ENCODE assay signal across 20 cellular contexts in the genomic region with DNA sequence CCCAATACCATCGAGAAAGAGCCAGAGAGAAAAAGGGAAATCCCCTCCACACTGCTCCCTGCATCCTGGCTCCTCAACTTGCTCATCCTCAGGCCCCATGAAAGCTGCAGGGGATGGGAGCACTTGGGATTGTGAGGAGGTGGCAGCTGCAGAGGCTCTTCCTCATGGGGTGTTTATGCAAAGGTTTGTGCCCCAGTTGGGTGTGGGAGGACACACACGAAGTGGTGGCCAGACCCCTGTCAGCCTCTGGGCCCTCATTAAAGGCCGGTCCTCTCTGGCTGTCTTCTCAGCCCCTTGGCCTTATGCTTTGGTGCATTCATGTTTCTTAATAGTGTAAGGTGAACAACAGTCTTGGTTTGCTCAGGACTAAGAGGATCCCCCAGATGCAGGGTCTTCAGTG.
A peak's percentile ranks its signal among the peaks of the same experiment; 100 is the strongest.
DNase-seq lines count a peak whose midpoint lies in the region; ATAC-seq and TF ChIP-seq lines count a peak whose summit lies in the region.
"Had no signal": no experiment of that assay in that cellular context is flagged by ENCODE, and none has a peak within 500 bp of the region (broad histone marks: within the 10 kb centered on the region; RNA-seq: fewer than 3 reads in every experiment).

No MANE protein-coding gene starts in this region.

- no peaks in the 10 kb centered on the region for H3K27me3 Mint-ChIP-seq in MCF 10A (ENCODE audit: insufficient read depth, unreplicated experiment)
- peaks cover 13% of the 10 kb centered on the region for H3K27me3 Mint-ChIP-seq in chondrocyte (ENCODE audit: low read depth)
- no peaks in the 10 kb centered on the region for H3K27me3 Mint-ChIP-seq in activated T-helper 17 cell treated with anti-CD3 and anti-CD28 coated beads, Interleukin-2, amount 50 U/mL, for 72 hours
- H3K27me3 Mint-ChIP-seq in CD4-positive, alpha-beta T cell: no peaks in the 10 kb centered on the region
- H3K27me3 Mint-ChIP-seq: CD4-positive, alpha-beta memory T cell had no signal

- H3K9me3 ChIP-seq in breast epithelium (peaks cover 4 to 8% of the 10 kb centered on the region in 2 donors), upper lobe of right lung (no peaks in the 10 kb centered on the region)
- no peaks in the 10 kb centered on the region for H3K9me3 ChIP-seq in CD4-positive, alpha-beta T cell (ENCODE audit: control insufficient read depth, low read length)

- TF ChIP-seq CTCF in MCF 10A (IDR thresholded peaks at IDR 0.05; ENCODE audit: unreplicated experiment) (no peak), breast epithelium (IDR thresholded peaks at IDR 0.05) (no peak), chondrocyte (IDR thresholded peaks at IDR 0.05) (no peak), upper lobe of right lung (IDR thresholded peaks at IDR 0.05) (no peak)
- TF ChIP-seq CTCF in CD4-positive, alpha-beta T cell (IDR thresholded peaks at IDR 0.05): no peak

- POLR2A ChIA-PET in MCF 10A (lab: Yijun Ruan, JAX): interaction anchor here (2.2 kb wide), 1 partner anchor 21 kb away, joined by 11 read pairs; no protein-coding TSS in a partner anchor
- POLR2A ChIA-PET in CD4-positive, alpha-beta T cell (lab: Charles Lee): no interaction called here

- H3K36me3 ChIP-seq in breast epithelium (no peaks in the 10 kb centered on the region), upper lobe of right lung (no peaks in the 10 kb centered on the region)
- H3K36me3 ChIP-seq: MG63 had no signal

- no peaks in the 10 kb centered on the region for H3K27me3 ChIP-seq in breast epithelium
- H3K27me3 ChIP-seq in upper lobe of right lung: no peaks in the 10 kb centered on the region
- H3K27me3 ChIP-seq in CD4-positive, alpha-beta T cell (ENCODE audit: control insufficient read depth, insufficient read depth, low read length): no peaks in the 10 kb centered on the region
- H3K27me3 ChIP-seq: MG63 had no signal

- no peak overlapping the region for H3K4me3 Mint-ChIP-seq in MCF 10A (ENCODE audit: unreplicated experiment)
- H3K4me3 Mint-ChIP-seq in chondrocyte (ENCODE audit: unreplicated experiment): no peak overlapping the region
- H3K4me3 Mint-ChIP-seq in activated T-helper 17 cell treated with anti-CD3 and anti-CD28 coated beads, Interleukin-2, amount 50 U/mL, for 72 hours: no peak overlapping the region
- no peak overlapping the region for H3K4me3 Mint-ChIP-seq in CD4-positive, alpha-beta T cell
- H3K4me3 Mint-ChIP-seq: CD4-positive, alpha-beta memory T cell; GM23338; H9 had no signal

- H3K27ac ChIP-seq in breast epithelium: no peak overlapping the region
- H3K27ac ChIP-seq in upper lobe of right lung: no peak overlapping the region
- H3K27ac ChIP-seq in CD4-positive, alpha-beta T cell (ENCODE audit: low read depth, low read length): no peak overlapping the region

- CTCF ChIA-PET in MCF 10A (lab: Yijun Ruan, JAX): interaction anchor here (1.0 kb wide), 2 partner anchors 11 to 38 kb away, joined by 3 read pairs; no protein-coding TSS in a partner anchor
- CTCF ChIA-PET in CD4-positive, alpha-beta T cell (lab: Charles Lee): no interaction called here

- intact Hi-C loops in MCF 10A (cut with micrococcal nuclease) (no loop called here), breast epithelium (cut with DNase I; ENCODE audit: low total_unique reads) (no loop called here), upper lobe of right lung (cut with DNase I) (no loop called here)
- intact Hi-C loops in CD4-positive, alpha-beta T cell (cut with DNase I, micrococcal nuclease): no loop called here

- ATAC-seq in upper lobe of right lung: no peak
- ATAC-seq in GM21423 (IDR thresholded peaks at IDR 0.05; ENCODE audit: unreplicated experiment): no peak
- no peak for ATAC-seq in activated T-helper 17 cell treated with anti-CD3 and anti-CD28 coated beads, Interleukin-2, amount 50 U/mL, for 72 hours (replicated peaks)
- ATAC-seq in CD4-positive, alpha-beta T cell (ENCODE audit: poor library complexity): no peak
- ATAC-seq: GM23338 had no signal

- DNase-seq in MCF 10A (ENCODE audit: unreplicated experiment) (peak; percentile 17), breast epithelium (ENCODE audit: low spot score in 2 of 2) (no peak), chondrocyte (ENCODE audit: low spot score) (peak; percentile 22), mesenteric fat pad (ENCODE audit: low spot score) (peak; percentile 53), upper lobe of right lung (peak; percentile 25)
- no peak for DNase-seq in CD4-positive, alpha-beta T cell
- DNase-seq: CD4-positive, alpha-beta memory T cell; COR-L47; H9; KBM-7; NCI-H1417 treated with DMSO at 0.1 percent for 48 hours; NCI-H1694 treated with DMSO at 0.1 percent for 48 hours; NCI-H2081; NCI-H2227 treated with DMSO at 0.1 percent for 48 hours; NCI-H526 treated with DMSO at 0.1 percent for 48 hours; SHP77 treated with DMSO at 0.1 percent for 48 hours had no signal

- H3K36me3 Mint-ChIP-seq in MCF 10A (ENCODE audit: insufficient read depth, unreplicated experiment) (no peaks in the 10 kb centered on the region), chondrocyte (ENCODE audit: low read depth) (peaks cover 2% of the 10 kb centered on the region)
- H3K36me3 Mint-ChIP-seq in activated T-helper 17 cell treated with anti-CD3 and anti-CD28 coated beads, Interleukin-2, amount 50 U/mL, for 72 hours (ENCODE audit: low read depth): no peaks in the 10 kb centered on the region
- no peaks in the 10 kb centered on the region for H3K36me3 Mint-ChIP-seq in CD4-positive, alpha-beta T cell (ENCODE audit: low read depth)
- H3K36me3 Mint-ChIP-seq: CD4-positive, alpha-beta memory T cell had no signal

- no peak overlapping the region for H3K27ac Mint-ChIP-seq in MCF 10A (ENCODE audit: low read depth, unreplicated experiment)
- H3K27ac Mint-ChIP-seq in chondrocyte (ENCODE audit: unreplicated experiment): no peak overlapping the region
- no peak overlapping the region for H3K27ac Mint-ChIP-seq in activated T-helper 17 cell treated with anti-CD3 and anti-CD28 coated beads, Interleukin-2, amount 50 U/mL, for 72 hours
- no peak overlapping the region for H3K27ac Mint-ChIP-seq in CD4-positive, alpha-beta T cell
- H3K27ac Mint-ChIP-seq: CD4-positive, alpha-beta memory T cell; GM23338; H9 had no signal

- BruUV-seq in MCF 10A (replicated peaks; lab: Mats Ljungman, UMichigan): no TSS peak

- no peak for TF ChIP-seq POLR2A in breast epithelium (IDR thresholded peaks at IDR 0.05)

- H3K4me3 ChIP-seq in breast epithelium (no peak overlapping the region), upper lobe of right lung (no peak overlapping the region)
- H3K4me3 ChIP-seq: GM23338, MG63 had no signal

- H3K9me3 Mint-ChIP-seq in MCF 10A (ENCODE audit: unreplicated experiment) (no peaks in the 10 kb centered on the region), chondrocyte (ENCODE audit: low read depth) (no peaks in the 10 kb centered on the region)
- no peaks in the 10 kb centered on the region for H3K9me3 Mint-ChIP-seq in activated T-helper 17 cell treated with anti-CD3 and anti-CD28 coated beads, Interleukin-2, amount 50 U/mL, for 72 hours
- H3K9me3 Mint-ChIP-seq in CD4-positive, alpha-beta T cell: no peaks in the 10 kb centered on the region
- H3K9me3 Mint-ChIP-seq: H9 had no signal

- H3K4me1 ChIP-seq in breast epithelium (no peaks in the 10 kb centered on the region), upper lobe of right lung (no peaks in the 10 kb centered on the region)

- H3K4me1 Mint-ChIP-seq in MCF 10A (ENCODE audit: insufficient read depth, unreplicated experiment) (peaks cover 12% of the 10 kb centered on the region), chondrocyte (ENCODE audit: low read depth) (peaks cover 7% of the 10 kb centered on the region)
- no peaks in the 10 kb centered on the region for H3K4me1 Mint-ChIP-seq in activated T-helper 17 cell treated with anti-CD3 and anti-CD28 coated beads, Interleukin-2, amount 50 U/mL, for 72 hours
- peaks cover 6% of the 10 kb centered on the region for H3K4me1 Mint-ChIP-seq in CD4-positive, alpha-beta T cell (ENCODE audit: low read depth)
- H3K4me1 Mint-ChIP-seq: GM23338, H9 had no signal

Comparison
In these comparisons a context has a peak if more than half of its experiments do, and no peak if none do; other contexts are left out.
1. DNase-seq: peak in MCF 10A (single experiment), chondrocyte (single experiment), mesenteric fat pad (single experiment) and upper lobe of right lung (single experiment); none in breast epithelium (0 of 2) and CD4-positive, alpha-beta T cell (0 of 10).